In genomic region chr14:96362965-96363750, GRCh38 we compare ENCODE assay signal across 1 cellular context.
A peak's percentile ranks its signal among the peaks of the same experiment; 100 is the strongest.
TF ChIP-seq lines count a peak whose summit lies in the region.

Gene ATG2B (minus strand): TSS chr14:96363341. CDS start chr14:96362976, 365 bp downstream.
Gene GSKIP (plus strand): TSS chr14:96363526. CDS start chr14:96382248, 18,722 bp downstream.

TF ChIP-seq in HepG2, 621 proteins besides CTCF, POLR2A, EP300 and RAD21 (continued from another document and continues in another):
- TF ChIP-seq ZBED4 (CRISPR knock-in tag; IDR thresholded peaks at IDR 0.05; ENCODE audit: borderline replicate concordance), result no peak
- TF ChIP-seq MTF1 (CRISPR knock-in tag; IDR thresholded peaks at IDR 0.05), result no peak
- no peak for TF ChIP-seq GATA4 (IDR thresholded peaks at IDR 0.05; ENCODE audit: borderline replicate concordance, low read depth)
- no peak for TF ChIP-seq GLI4 (CRISPR knock-in tag; IDR thresholded peaks at IDR 0.05; ENCODE audit: borderline replicate concordance)
- TF ChIP-seq THAP11 (CRISPR knock-in tag; IDR thresholded peaks at IDR 0.05), result peak; percentile 82
- no peak for TF ChIP-seq KLF13 (CRISPR knock-in tag; IDR thresholded peaks at IDR 0.05)
- no peak for TF ChIP-seq ZNF3 (CRISPR knock-in tag; IDR thresholded peaks at IDR 0.05)
- no peak for TF ChIP-seq NONO (IDR thresholded peaks at IDR 0.05)
- peak; percentile 43; the same call in 1 of the 2 replicates for TF ChIP-seq NONO (CRISPR knock-in tag; conservative IDR thresholded peaks at IDR 0.05)
- no peak; the same call in 1 of the 2 replicates for TF ChIP-seq TFE3 (CRISPR knock-in tag; IDR thresholded peaks at IDR 0.05)
- peak; percentile 25; the same call in 1 of the 2 replicates for TF ChIP-seq ZNF770 (CRISPR knock-in tag; IDR thresholded peaks at IDR 0.05)
- 0 out of 2 replicates have a peak, but pooled peaks have one; percentile 33 for TF ChIP-seq ZBTB43 (CRISPR knock-in tag; conservative IDR thresholded peaks at IDR 0.05)
- no peak for TF ChIP-seq PTBP1 (IDR thresholded peaks at IDR 0.05; ENCODE audit: low read depth, low read length, poor library complexity, severe bottlenecking)
- TF ChIP-seq ZFP82 (CRISPR knock-in tag; IDR thresholded peaks at IDR 0.05; ENCODE audit: borderline replicate concordance), result no peak
- TF ChIP-seq ZSCAN9 (CRISPR knock-in tag; IDR thresholded peaks at IDR 0.05; ENCODE audit: borderline replicate concordance), result no peak
- 0 out of 2 replicates have a peak, but pooled peaks have one; percentile 49 for TF ChIP-seq ZBTB2 (CRISPR knock-in tag; IDR thresholded peaks at IDR 0.05; ENCODE audit: low read depth)
- TF ChIP-seq MED13 (CRISPR knock-in tag; IDR thresholded peaks at IDR 0.05), result no peak
- no peak for TF ChIP-seq ZZZ3 (CRISPR knock-in tag; IDR thresholded peaks at IDR 0.05; ENCODE audit: borderline replicate concordance)
- no peak for TF ChIP-seq ATAD3A (CRISPR knock-in tag; IDR thresholded peaks at IDR 0.05)
- peak; percentile 41 for TF ChIP-seq MXD1 (CRISPR knock-in tag; IDR thresholded peaks at IDR 0.05)
- TF ChIP-seq ZNF451 (CRISPR knock-in tag; IDR thresholded peaks at IDR 0.05), result no peak
- no peak for TF ChIP-seq ZNF10 (CRISPR knock-in tag; IDR thresholded peaks at IDR 0.05; ENCODE audit: borderline replicate concordance, low read depth)
- peak; percentile 43; the same call in 1 of the 2 replicates for TF ChIP-seq ZC3H13 (CRISPR knock-in tag; IDR thresholded peaks at IDR 0.05)
- no peak for TF ChIP-seq ZNF883 (CRISPR knock-in tag; IDR thresholded peaks at IDR 0.05; ENCODE audit: not compliant biosample characterization)
- 0 out of 2 replicates have a peak, but pooled peaks have one; percentile 11 for TF ChIP-seq ZMYM3 (CRISPR knock-in tag; IDR thresholded peaks at IDR 0.05)
- TF ChIP-seq ATF7 (IDR thresholded peaks at IDR 0.05), result no peak
- TF ChIP-seq ATF7 (CRISPR knock-in tag; IDR thresholded peaks at IDR 0.05), result no peak
- TF ChIP-seq ZNF280D (CRISPR knock-in tag; IDR thresholded peaks at IDR 0.05), result no peak
- no peak for TF ChIP-seq KLF12 (CRISPR knock-in tag; IDR thresholded peaks at IDR 0.05; ENCODE audit: borderline replicate concordance)
- 0 out of 2 replicates have a peak, but pooled peaks have one; percentile 16 for TF ChIP-seq ZNF850 (CRISPR knock-in tag; conservative IDR thresholded peaks at IDR 0.05)
- TF ChIP-seq ZSCAN29 (CRISPR knock-in tag; conservative IDR thresholded peaks at IDR 0.05), result no peak
- no peak for TF ChIP-seq WIZ (CRISPR knock-in tag; IDR thresholded peaks at IDR 0.05)
- no peak for TF ChIP-seq ZSCAN31 (CRISPR knock-in tag; IDR thresholded peaks at IDR 0.05; ENCODE audit: low read depth)
- no peak for TF ChIP-seq EHMT2 (IDR thresholded peaks at IDR 0.05; ENCODE audit: borderline replicate concordance, low read depth, low read length)
- TF ChIP-seq POLR2G (IDR thresholded peaks at IDR 0.05; ENCODE audit: low read depth, low read length), result peak; percentile 67
- TF ChIP-seq ZNF367 (CRISPR knock-in tag; IDR thresholded peaks at IDR 0.05; ENCODE audit: borderline replicate concordance), result no peak
- peak; percentile 40; the same call in 1 of the 2 replicates for TF ChIP-seq TMF1 (CRISPR knock-in tag; IDR thresholded peaks at IDR 0.05; ENCODE audit: low read depth)
- TF ChIP-seq RARA (CRISPR knock-in tag; IDR thresholded peaks at IDR 0.05), result no peak
- 0 out of 2 replicates have a peak, but pooled peaks have one; percentile 59 for TF ChIP-seq ZNF33A (CRISPR knock-in tag; IDR thresholded peaks at IDR 0.05; ENCODE audit: borderline replicate concordance)
- TF ChIP-seq DBP (CRISPR knock-in tag; IDR thresholded peaks at IDR 0.05; ENCODE audit: not compliant biosample characterization), result no peak
- peak; percentile 47; the same call in 1 of the 2 replicates for TF ChIP-seq ZNF709 (CRISPR knock-in tag; IDR thresholded peaks at IDR 0.05)
- no peak for TF ChIP-seq SRSF9 (IDR thresholded peaks at IDR 0.05; ENCODE audit: borderline replicate concordance, insufficient read depth, low read depth, low read length, poor library complexity, severe bottlenecking)
- no peak for TF ChIP-seq MEIS1 (CRISPR knock-in tag; IDR thresholded peaks at IDR 0.05; ENCODE audit: borderline replicate concordance)
- TF ChIP-seq ATF7-NPFF (CRISPR knock-in tag; IDR thresholded peaks at IDR 0.05; ENCODE audit: low read depth), result 0 out of 2 replicates have a peak, but pooled peaks have one; percentile 54
- no peak for TF ChIP-seq SMAD1 (CRISPR knock-in tag; IDR thresholded peaks at IDR 0.05; ENCODE audit: borderline replicate concordance, low read depth)
- 0 out of 2 replicates have a peak, but pooled peaks have one; percentile 42 for TF ChIP-seq ZNF414 (CRISPR knock-in tag; IDR thresholded peaks at IDR 0.05)
- 0 out of 2 replicates have a peak, but pooled peaks have one; percentile 46 for TF ChIP-seq ZNF790 (CRISPR knock-in tag; IDR thresholded peaks at IDR 0.05; ENCODE audit: borderline replicate concordance)
- no peak for TF ChIP-seq TFDP2 (CRISPR knock-in tag; IDR thresholded peaks at IDR 0.05)
